10 cellular contexts compared by ENCODE assay signal in the genomic region with DNA sequence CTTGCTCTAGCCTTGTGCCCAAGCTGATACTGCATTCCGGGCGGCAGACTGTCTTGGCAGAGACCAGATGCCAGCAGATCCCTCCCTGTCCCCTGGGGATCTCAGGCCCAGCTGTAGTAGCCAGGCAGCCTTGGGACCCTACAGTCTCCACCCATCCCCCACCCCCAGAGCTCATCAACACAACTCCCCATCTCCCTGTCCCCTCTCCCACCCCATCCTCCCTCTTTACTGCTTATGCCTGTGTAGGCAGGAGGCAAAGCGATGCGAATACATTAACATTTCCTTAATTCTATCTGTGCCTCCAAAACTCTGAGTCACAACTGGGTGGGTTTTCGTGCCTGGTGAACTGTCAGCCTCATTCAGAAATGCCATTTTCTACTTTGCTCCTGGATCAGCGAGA.
"Had no signal": no experiment of that assay in that cellular context is flagged by ENCODE, and none has a peak within 500 bp of the region (broad histone marks: within the 10 kb centered on the region; RNA-seq: fewer than 3 reads in every experiment).

No MANE protein-coding gene starts in this region.

- DNase-seq: activated CD4-positive, alpha-beta memory T cell treated with anti-CD3 and anti-CD28 coated beads for 36 hours; activated gamma-delta T cell treated with Interleukin-2 at 50 U/mL for 16 hours; activated naive CD8-positive, alpha-beta T cell treated with anti-CD3 and anti-CD28 coated beads, Interleukin-2, amount 10 ng/mL, durations not matched to agents 7 days and 5 days; activated T-cell treated with anti-CD3 and anti-CD28 coated beads, Interleukin-2, amount 50 U/mL, for 72 hours; central memory CD4-positive, alpha-beta T cell; effector CD8-positive, alpha-beta T cell; kidney glomerular epithelial cell; stimulated activated CD4-positive, alpha-beta T cell treated with anti-CD3 and anti-CD28 coated beads, Interleukin-2, amount 100 ng/mL, for 24 hours; stimulated activated naive B cell treated with anti-CD40 and anti-IgM and Interleukin-4, amounts not matched to agents 10 μg/mL and 1 μg/mL and 100 μg/mL, for 72 hours; T-helper 9 cell had no signal

- H3K36me3 Mint-ChIP-seq: activated CD4-positive, alpha-beta memory T cell treated with anti-CD3 and anti-CD28 coated beads for 36 hours; activated naive CD8-positive, alpha-beta T cell treated with anti-CD3 and anti-CD28 coated beads, Interleukin-2, amount 10 ng/mL, durations not matched to agents 7 days and 5 days; stimulated activated naive B cell treated with anti-CD40 and anti-IgM and Interleukin-4, amounts not matched to agents 10 μg/mL and 1 μg/mL and 100 μg/mL, for 72 hours had no signal

- H3K4me3 Mint-ChIP-seq: activated CD4-positive, alpha-beta memory T cell treated with anti-CD3 and anti-CD28 coated beads for 36 hours; activated naive CD8-positive, alpha-beta T cell treated with anti-CD3 and anti-CD28 coated beads, Interleukin-2, amount 10 ng/mL, durations not matched to agents 7 days and 5 days; activated T-cell treated with anti-CD3 and anti-CD28 coated beads, Interleukin-2, amount 50 U/mL, for 72 hours; stimulated activated naive B cell treated with anti-CD40 and anti-IgM and Interleukin-4, amounts not matched to agents 10 μg/mL and 1 μg/mL and 100 μg/mL, for 72 hours had no signal

- H3K9me3 Mint-ChIP-seq: activated CD4-positive, alpha-beta memory T cell treated with anti-CD3 and anti-CD28 coated beads for 36 hours; activated naive CD8-positive, alpha-beta T cell treated with anti-CD3 and anti-CD28 coated beads, Interleukin-2, amount 10 ng/mL, durations not matched to agents 7 days and 5 days; activated T-cell treated with anti-CD3 and anti-CD28 coated beads, Interleukin-2, amount 50 U/mL, for 72 hours had no signal

- H3K27ac Mint-ChIP-seq: activated CD4-positive, alpha-beta memory T cell treated with anti-CD3 and anti-CD28 coated beads for 36 hours; activated naive CD8-positive, alpha-beta T cell treated with anti-CD3 and anti-CD28 coated beads, Interleukin-2, amount 10 ng/mL, durations not matched to agents 7 days and 5 days; activated T-cell treated with anti-CD3 and anti-CD28 coated beads, Interleukin-2, amount 50 U/mL, for 72 hours; stimulated activated naive B cell treated with anti-CD40 and anti-IgM and Interleukin-4, amounts not matched to agents 10 μg/mL and 1 μg/mL and 100 μg/mL, for 72 hours had no signal

- H3K4me1 Mint-ChIP-seq: activated naive CD8-positive, alpha-beta T cell treated with anti-CD3 and anti-CD28 coated beads, Interleukin-2, amount 10 ng/mL, durations not matched to agents 7 days and 5 days; stimulated activated naive B cell treated with anti-CD40 and anti-IgM and Interleukin-4, amounts not matched to agents 10 μg/mL and 1 μg/mL and 100 μg/mL, for 72 hours had no signal
